ENCODE assay signal across 17 cellular contexts in the genomic region with DNA sequence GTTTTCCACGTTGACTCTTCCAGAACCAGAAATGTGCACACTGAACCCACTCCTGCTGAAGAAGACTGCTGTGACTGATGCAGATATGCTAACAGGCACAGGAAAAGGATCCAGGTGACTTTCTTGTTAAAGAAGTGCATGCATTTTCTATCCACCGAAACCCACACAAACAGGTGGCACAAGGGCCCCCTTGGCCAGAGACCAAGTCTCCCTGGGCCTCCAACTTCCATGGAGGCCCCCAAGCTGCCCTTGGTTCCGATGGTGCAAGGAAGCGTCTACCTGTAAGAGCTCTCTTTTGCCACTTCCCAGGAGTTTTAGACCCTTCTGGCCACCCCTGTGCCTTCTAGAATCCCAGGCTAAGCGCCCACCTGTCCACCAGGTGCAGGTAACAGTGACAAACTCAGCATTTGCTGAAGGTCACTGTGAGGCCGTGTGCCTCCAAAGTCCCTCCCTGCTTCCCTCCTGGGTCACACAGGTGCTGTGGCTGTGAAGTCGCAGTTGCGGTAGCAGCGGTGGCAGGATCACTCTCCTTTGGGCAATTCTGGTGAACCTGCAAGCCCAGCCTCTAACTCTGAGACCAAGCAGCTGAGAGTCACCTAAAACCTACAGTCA.
"Had no signal": no experiment of that assay in that cellular context is flagged by ENCODE, and none has a peak within 500 bp of the region (broad histone marks: within the 10 kb centered on the region; RNA-seq: fewer than 3 reads in every experiment).

No MANE protein-coding gene starts in this region.

- H3K27me3 ChIP-seq: neural progenitor cell, pancreas, sigmoid colon had no signal

- H3K4me3 ChIP-seq: heart right ventricle, lung, neural progenitor cell, pancreas, sigmoid colon, stomach, thoracic aorta had no signal

- DNase-seq: activated CD4-positive, alpha-beta T cell treated with anti-CD3 and anti-CD28 coated beads for 4 hours; activated naive CD4-positive, alpha-beta T cell treated with anti-CD3 and anti-CD28 coated beads for 36 hours; activated naive CD8-positive, alpha-beta T cell treated with anti-CD3 and anti-CD28 coated beads, Interleukin-2, amount 50 U/mL, for 24 hours; activated T-cell treated with anti-CD3 and anti-CD28 coated beads, Interleukin-2, amount 50 U/mL, for 1 hour; aorta; cerebellar nuclear complex; effector memory CD4-positive, alpha-beta T cell; heart right ventricle; midbrain; pancreas; sigmoid colon; stimulated activated CD4-positive, alpha-beta T cell treated with anti-CD3 and anti-CD28 coated beads, Interleukin-1b, Interleukin-23, amount 100 ng/mL, for 48 hours; stomach had no signal

- H3K27ac ChIP-seq: heart right ventricle, neural progenitor cell, pancreas, sigmoid colon, stomach, thoracic aorta had no signal

- ATAC-seq: activated naive CD8-positive, alpha-beta T cell treated with anti-CD3 and anti-CD28 coated beads, Interleukin-2, amount 50 U/mL, for 24 hours; heart right ventricle; pancreas; WTC11 had no signal

- H3K36me3 ChIP-seq: heart right ventricle, neural progenitor cell, pancreas, sigmoid colon, stomach, thoracic aorta had no signal

- H3K9me3 ChIP-seq: heart right ventricle, pancreas, sigmoid colon, stomach, thoracic aorta had no signal

- H3K4me1 ChIP-seq: heart right ventricle, neural progenitor cell, pancreas, stomach had no signal
